In genomic region chr1:199311478-199312242, GRCh38 we compare ENCODE assay signal across 2 cellular contexts.
TF ChIP-seq lines count a peak whose summit lies in the region.

No MANE protein-coding gene starts in this region.

TF ChIP-seq in SK-N-SH, 30 proteins besides CTCF, POLR2A, EP300 and RAD21 (continued from another document):
- TF ChIP-seq USF2 (IDR thresholded peaks at IDR 0.05; ENCODE audit: borderline replicate concordance, low read depth, low read length) (no peak), TEAD4 (IDR thresholded peaks at IDR 0.05; ENCODE audit: borderline replicate concordance, insufficient read depth) (no peak), RCOR1 (IDR thresholded peaks at IDR 0.05; ENCODE audit: low read length) (no peak), FOXJ3 (CRISPR knock-in tag; IDR thresholded peaks at IDR 0.05) (no peak), MEF2A (IDR thresholded peaks at IDR 0.05; ENCODE audit: borderline replicate concordance, low read depth) (no peak), ZBTB33 (IDR thresholded peaks at IDR 0.05; ENCODE audit: borderline replicate concordance, low read depth) (no peak), FOSL2 (IDR thresholded peaks at IDR 0.05; ENCODE audit: borderline replicate concordance, low read depth) (no peak), ELF1 (IDR thresholded peaks at IDR 0.05) (no peak), NFIC (IDR thresholded peaks at IDR 0.05; ENCODE audit: borderline replicate concordance) (no peak), REST (IDR thresholded peaks at IDR 0.05; ENCODE audit: low read depth, low read length) (no peak), GATA2 (CRISPR knock-in tag; IDR thresholded peaks at IDR 0.05) (no peak)
TF ChIP-seq in SK-N-SH: peak in this region for 0.

TF ChIP-seq in WTC11, 78 proteins besides CTCF, POLR2A, EP300 and RAD21 (continued from another document):
- no peak for TF ChIP-seq ARID4B (CRISPR knock-in tag; IDR thresholded peaks at IDR 0.05; ENCODE audit: borderline replicate concordance)
- TF ChIP-seq ZNF317 (CRISPR knock-in tag; IDR thresholded peaks at IDR 0.05; ENCODE audit: borderline replicate concordance, low read depth), result no peak
- TF ChIP-seq GRHL2 (CRISPR knock-in tag; IDR thresholded peaks at IDR 0.05; ENCODE audit: insufficient replicate concordance, severe bottlenecking), result no peak
- no peak for TF ChIP-seq ZNF423 (CRISPR knock-in tag; IDR thresholded peaks at IDR 0.05)
- TF ChIP-seq ZNF532 (CRISPR knock-in tag; IDR thresholded peaks at IDR 0.05; ENCODE audit: borderline replicate concordance), result no peak
- no peak for TF ChIP-seq IRF2 (CRISPR knock-in tag; IDR thresholded peaks at IDR 0.05; ENCODE audit: borderline replicate concordance, low read depth)
- no peak for TF ChIP-seq NFATC4 (CRISPR knock-in tag; IDR thresholded peaks at IDR 0.05)
- TF ChIP-seq TCF7 (CRISPR knock-in tag; IDR thresholded peaks at IDR 0.05; ENCODE audit: low read depth), result no peak
- no peak for TF ChIP-seq ZNF281 (CRISPR knock-in tag; IDR thresholded peaks at IDR 0.05)
- TF ChIP-seq RORB (CRISPR knock-in tag; IDR thresholded peaks at IDR 0.05), result no peak
- TF ChIP-seq ZNF396 (CRISPR knock-in tag; IDR thresholded peaks at IDR 0.05; ENCODE audit: borderline replicate concordance), result no peak
- TF ChIP-seq ZNF138 (CRISPR knock-in tag; conservative IDR thresholded peaks at IDR 0.05), result no peak
- TF ChIP-seq HMGXB4 (CRISPR knock-in tag; IDR thresholded peaks at IDR 0.05), result no peak
TF ChIP-seq in WTC11: peak in this region for 0.
